In genomic region chr18:35054401-35054800, GRCh38 we compare ENCODE assay signal across 23 cellular contexts. TPM values are rescaled to one million over a fixed set of nuclear protein-coding genes. Genes with fewer than 3 reads are reported as not detected.
A peak's percentile ranks its signal among the peaks of the same experiment; 100 is the strongest.
DNase-seq lines count a peak whose midpoint lies in the region; ATAC-seq, FAIRE-seq and TF ChIP-seq lines count a peak whose summit lies in the region.
"Had no signal": no experiment of that assay in that cellular context is flagged by ENCODE, and none has a peak within 500 bp of the region (broad histone marks: within the 10 kb centered on the region; RNA-seq: fewer than 3 reads in every experiment).

No MANE protein-coding gene starts in this region.

- H4K5ac ChIP-seq in IMR-90 (ENCODE audit: low read depth, low read length) = no peak overlapping the region

- no peak for TF ChIP-seq POLR2A in IMR-90 (IDR thresholded peaks at IDR 0.05; ENCODE audit: low read depth, low read length)

- H3K79me1 ChIP-seq in IMR-90 (ENCODE audit: low read depth in 1 of 2, low read length in 2 of 2) = peaks cover 3 to 17% of the 10 kb centered on the region in 2 experiments; a peak in 3 of 4 replicates

- H3K18ac ChIP-seq in IMR-90 (ENCODE audit: low read depth, low read length) = no peak overlapping the region

- no peak overlapping the region for H3K4ac ChIP-seq in IMR-90 (ENCODE audit: low read depth, low read length)

- H2BK120ac ChIP-seq in IMR-90 (ENCODE audit: low read depth, low read length) = no peak overlapping the region

- DNase-seq in left ventricle myocardium inferior (no peak), right atrium auricular region (ENCODE audit: low spot score) (no peak), IMR-90 (no peak), endothelial cell (ENCODE audit: low spot score) (no peak), psoas muscle (no peak), pancreas (no peak), DMS114 treated with DMSO at 0.1 percent for 48 hours (lab: John Stamatoyannopoulos, UW; ENCODE audit: unreplicated experiment) (no peak)
- DNase-seq: C1 segment of cervical spinal cord; Calu3; CD4-positive, alpha-beta memory T cell; COR-L47; DMS79; EL; GDM1; H9 had no signal

- H2AK9ac ChIP-seq in IMR-90 (replicated peaks; ENCODE audit: low read depth, low read length, poor library complexity) = peak overlapping the region; percentile 44

- no peaks in the 10 kb centered on the region for H3K27me3 Mint-ChIP-seq in endothelial cell (ENCODE audit: unreplicated experiment)
- H3K27me3 Mint-ChIP-seq: B cell; CD4-positive, alpha-beta memory T cell had no signal

- no peaks in the 10 kb centered on the region for H3K27me3 ChIP-seq in left ventricle myocardium inferior (ENCODE audit: low read depth)
- no peaks in the 10 kb centered on the region for H3K27me3 ChIP-seq in right atrium auricular region
- no peaks in the 10 kb centered on the region for H3K27me3 ChIP-seq in IMR-90 (ENCODE audit: control insufficient read depth, insufficient read depth, low read length)
- no peaks in the 10 kb centered on the region for H3K27me3 ChIP-seq in psoas muscle (ENCODE audit: insufficient read depth in 3 of 3, low read length in 2 of 3)
- no peaks in the 10 kb centered on the region for H3K27me3 ChIP-seq in pancreas

- WGBS in IMR-90 (ENCODE audit: extremely low coverage in 2 of 2, insufficient read length in 1 of 2), 2 experiments = 86% methylated on average over 4 of the region's 9 CpGs; no CpG with 5 or more reads in 1 of the 2 experiments
- 37 to 69% (median 64%) methylated on average over 9 of the region's 9 CpGs for WGBS in psoas muscle, 3 donors
- 89 to 90% methylated on average over 9 of the region's 9 CpGs for WGBS in pancreas, 2 donors

- H4K91ac ChIP-seq in IMR-90 (ENCODE audit: insufficient read depth, low read depth, low read length) = no peak overlapping the region

- H3K4me3 ChIP-seq in left ventricle myocardium inferior = no peak overlapping the region
- H3K4me3 ChIP-seq in right atrium auricular region = no peak overlapping the region
- no peak overlapping the region for H3K4me3 ChIP-seq in IMR-90 (ENCODE audit: insufficient read depth, low read depth, low read length)
- H3K4me3 ChIP-seq in psoas muscle = no peak overlapping the region
- peak overlapping the region in 1 of 4 donors; percentile 5 for H3K4me3 ChIP-seq in pancreas
- H3K4me3 ChIP-seq: GM12878, GM23338 had no signal

- intact Hi-C loops in left ventricle myocardium inferior (cut with micrococcal nuclease) = no loop called here
- intact Hi-C loops in IMR-90 (cut with micrococcal nuclease) = no loop called here
- intact Hi-C loops in psoas muscle (cut with DNase I) = no loop called here
- intact Hi-C loops in pancreas (cut with DNase I) = no loop called here

- no peak overlapping the region for H3K9ac ChIP-seq in IMR-90 (ENCODE audit: low read depth, low read length)

- H3K23ac ChIP-seq in IMR-90 (ENCODE audit: low read depth, low read length) = no peak overlapping the region

- no peak for FAIRE-seq in pancreas (lab: Jason Lieb, UNC)
- FAIRE-seq: A204.1, GM12878, GM19239 had no signal

- H3K36me3 ChIP-seq in left ventricle myocardium inferior = no peaks in the 10 kb centered on the region
- H3K36me3 ChIP-seq in right atrium auricular region = no peaks in the 10 kb centered on the region
- H3K36me3 ChIP-seq in IMR-90 (ENCODE audit: control insufficient read depth, insufficient read depth, low read length) = no peaks in the 10 kb centered on the region
- no peaks in the 10 kb centered on the region for H3K36me3 ChIP-seq in psoas muscle (ENCODE audit: insufficient read depth in 1 of 2, low read depth in 1 of 2)
- no peaks in the 10 kb centered on the region for H3K36me3 ChIP-seq in pancreas

- no peak overlapping the region for H2AFZ ChIP-seq in IMR-90 (replicated peaks; ENCODE audit: low read length, poor library complexity)
- H2AFZ ChIP-seq: GM23338 had no signal

- H4K20me1 ChIP-seq in IMR-90 (ENCODE audit: insufficient read depth, low read length) = no peaks in the 10 kb centered on the region

- no peak for TF ChIP-seq RAD21 in IMR-90 (IDR thresholded peaks at IDR 0.05; ENCODE audit: low read length)

- H4K8ac ChIP-seq in IMR-90 (ENCODE audit: low read depth in 2 of 2, low read length in 2 of 2) = no peak overlapping the region

- TF ChIP-seq CTCF in left ventricle myocardium inferior (IDR thresholded peaks at IDR 0.05; ENCODE audit: borderline replicate concordance) (no peak), right atrium auricular region (IDR thresholded peaks at IDR 0.05) (no peak), IMR-90 (conservative IDR thresholded peaks at IDR 0.05; ENCODE audit: low read depth, low read length) (no peak), endothelial cell (IDR thresholded peaks at IDR 0.05; ENCODE audit: unreplicated experiment) (no peak), psoas muscle (IDR thresholded peaks at IDR 0.05) (no peak), pancreas (IDR thresholded peaks at IDR 0.05) (no peak)

- POLR2A ChIA-PET in IMR-90 (lab: Charles Lee; ENCODE audit: unreplicated experiment) = no interaction called here

- no peak overlapping the region for H3K56ac ChIP-seq in IMR-90 (ENCODE audit: extremely low read depth, insufficient read depth, low read length)

- peaks cover 6% of the 10 kb centered on the region for H3K9me1 ChIP-seq in IMR-90 (ENCODE audit: insufficient read depth, low read length)

- H3K27ac Mint-ChIP-seq in endothelial cell (ENCODE audit: unreplicated experiment) = peak overlapping the region; percentile 61
- H3K27ac Mint-ChIP-seq: B cell, GM23338, H9 had no signal

- no peak overlapping the region; the same call in 1 of the 2 replicates for H3K14ac ChIP-seq in IMR-90 (replicated peaks; ENCODE audit: low read depth, low read length)

- in situ Hi-C loops in IMR-90 (cut with MboI; ENCODE audit: low sequenced_read_pairs) = no loop called here

- no peaks in the 10 kb centered on the region for H3K9me3 Mint-ChIP-seq in endothelial cell (ENCODE audit: unreplicated experiment)
- H3K9me3 Mint-ChIP-seq: GM23338, H9 had no signal

- H3K4me1 ChIP-seq in left ventricle myocardium inferior (peaks cover 94% of the 10 kb centered on the region), right atrium auricular region (peaks cover 0 to 56% of the 10 kb centered on the region in 2 donors), IMR-90 (ENCODE audit: control insufficient read depth, insufficient read depth, low read length) (peaks cover 7% of the 10 kb centered on the region), psoas muscle (peaks cover 49% of the 10 kb centered on the region), pancreas (peaks cover 0 to 9% (median 6%) of the 10 kb centered on the region in 3 donors)

- peaks cover 40% of the 10 kb centered on the region for H3K4me1 Mint-ChIP-seq in endothelial cell (ENCODE audit: unreplicated experiment)

- no peak overlapping the region for H2BK5ac ChIP-seq in IMR-90 (ENCODE audit: low read depth, low read length, poor library complexity, severe bottlenecking)

- H2BK20ac ChIP-seq in IMR-90 (ENCODE audit: low read depth, low read length) = no peak overlapping the region

- H3K4me2 ChIP-seq in IMR-90 (ENCODE audit: low read depth, low read length) = no peak overlapping the region
- H3K4me2 ChIP-seq: GM23338 had no signal

- no peak overlapping the region for H2AK5ac ChIP-seq in IMR-90 (ENCODE audit: low read depth, low read length)

- BruUV-seq in IMR-90 (replicated peaks; lab: Mats Ljungman, UMichigan) = no TSS peak

- no peak overlapping the region for H2BK15ac ChIP-seq in IMR-90 (ENCODE audit: low read depth, low read length)

- dilution Hi-C loops in IMR-90 (cut with HindIII; ENCODE audit: low sequenced_read_pairs, unreplicated experiment) = no loop called here

- H3K4me3 Mint-ChIP-seq in endothelial cell (ENCODE audit: unreplicated experiment) = peak overlapping the region; percentile 17
- H3K4me3 Mint-ChIP-seq: B cell; CD4-positive, alpha-beta memory T cell; GM23338; H9 had no signal

- CTCF ChIA-PET in IMR-90 (lab: Yijun Ruan, JAX) = no interaction called here

- H3K27ac ChIP-seq in left ventricle myocardium inferior (replicated peaks) (peak overlapping the region; percentile 57), right atrium auricular region (no peak overlapping the region), IMR-90 (ENCODE audit: insufficient read depth, low read length) (no peak overlapping the region), psoas muscle (peak overlapping the region; percentile 54), pancreas (no peak overlapping the region)
- H3K27ac ChIP-seq: 22Rv1 had no signal

- ATAC-seq in IMR-90 (ENCODE audit: low read depth) = no peak
- ATAC-seq in psoas muscle = peak in 1 of 4 donors; percentile 37
- ATAC-seq in pancreas = no peak
- ATAC-seq in GM21423 (IDR thresholded peaks at IDR 0.05; ENCODE audit: unreplicated experiment) = no peak
- ATAC-seq: GM12878, GM23338, HCT116 had no signal

- H3K36me3 Mint-ChIP-seq in endothelial cell (ENCODE audit: low read depth, unreplicated experiment) = peaks cover under 1% of the 10 kb centered on the region

- H3K9me3 ChIP-seq in left ventricle myocardium inferior (replicated peaks) (no peaks in the 10 kb centered on the region), right atrium auricular region (no peaks in the 10 kb centered on the region), IMR-90 (ENCODE audit: control insufficient read depth, insufficient read depth, low read length) (no peaks in the 10 kb centered on the region), psoas muscle (no peaks in the 10 kb centered on the region), pancreas (no peaks in the 10 kb centered on the region)

TF ChIP-seq in IMR-90, 13 proteins besides CTCF, POLR2A, EP300 and RAD21 (continues in another document):
- TF ChIP-seq CHD1 (IDR thresholded peaks at IDR 0.05; ENCODE audit: low read depth, low read length) (no peak), USF2 (IDR thresholded peaks at IDR 0.05; ENCODE audit: low read depth, low read length) (no peak), MAZ (IDR thresholded peaks at IDR 0.05; ENCODE audit: borderline replicate concordance, low read depth, low read length) (no peak), FOS (IDR thresholded peaks at IDR 0.05; ENCODE audit: low read depth, low read length) (no peak)

RNA-seq across cellular contexts. Expression of gene MAPRE2, which starts 13.2 kb away (rescaled TPM):
- 120 TPM for total RNA-seq in left ventricle myocardium inferior
- total RNA-seq in right atrium auricular region = 100 to 1,000 TPM; 107 to 133 TPM
- total RNA-seq in IMR-90 (2012; rRNA removed) = 23.8 and 24.2 TPM in 2 replicates
- polyA plus RNA-seq in IMR-90 (2012; rRNA removed) = 18.4 and 19.6 TPM in 2 replicates
- polyA plus RNA-seq in IMR-90 (2012; cell fraction: cytosol; rRNA removed) = 8.2 and 8.5 TPM in 2 replicates
- polyA plus RNA-seq in IMR-90 (2012; cell fraction: nucleus; rRNA removed; ENCODE audit: low replicate concordance) = 4.3 and 13.4 TPM in 2 replicates
- 73.0 TPM for total RNA-seq in endothelial cell (ENCODE audit: unreplicated experiment)
- 10 to 100 TPM; 48.0 to 83.4 (median 72.5) TPM for total RNA-seq in psoas muscle
- 10 to 100 TPM in 2 of 3 donors, 1 to 10 TPM in 1; 3.3 to 57.3 (median 13.7) TPM for polyA plus RNA-seq in psoas muscle
- 10 to 100 TPM in 3 of 6 donors, 1 to 10 TPM in 3; 8.4 to 18.2 (median 10.6) TPM for total RNA-seq in pancreas
- polyA plus RNA-seq in pancreas = 10 to 100 TPM in 1 of 2 donors, 1 to 10 TPM in 1; 4.8 to 13.0 TPM

Comparison
In these comparisons a context has a peak if more than half of its experiments do, and no peak if none do; other contexts are left out.
1. H3K27ac ChIP-seq: peak in left ventricle myocardium inferior (single experiment) and psoas muscle (single experiment); none in right atrium auricular region (0 of 2), IMR-90 (single experiment) and pancreas (0 of 4).